Comparison of ENCODE assay signal across 1 cellular context in the genomic region with DNA sequence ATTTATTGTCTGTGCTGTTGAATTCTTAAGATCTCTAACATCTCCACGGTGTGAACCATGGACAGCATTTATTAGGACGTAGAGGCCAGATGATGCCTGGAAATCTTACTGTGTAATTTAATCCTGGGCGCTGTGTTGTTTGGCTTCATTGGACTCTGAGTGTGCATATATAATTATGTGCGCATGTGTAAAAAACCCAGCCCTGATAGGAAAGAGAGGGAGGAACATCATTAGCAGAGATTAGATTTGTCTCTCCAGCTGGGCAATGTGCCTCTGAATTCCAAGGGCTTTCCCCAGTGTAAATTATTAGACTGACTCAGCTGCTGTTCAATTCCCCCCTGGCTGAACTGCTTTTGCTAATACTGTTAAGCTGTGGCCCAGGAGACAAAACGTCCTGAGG.
A peak's percentile ranks its signal among the peaks of the same experiment; 100 is the strongest.
TF ChIP-seq lines count a peak whose summit lies in the region.

No MANE protein-coding gene starts in this region.

TF ChIP-seq in HEK293, 187 proteins besides CTCF, POLR2A, EP300 and RAD21 (continued from another document):
- TF ChIP-seq, protein P1, sequence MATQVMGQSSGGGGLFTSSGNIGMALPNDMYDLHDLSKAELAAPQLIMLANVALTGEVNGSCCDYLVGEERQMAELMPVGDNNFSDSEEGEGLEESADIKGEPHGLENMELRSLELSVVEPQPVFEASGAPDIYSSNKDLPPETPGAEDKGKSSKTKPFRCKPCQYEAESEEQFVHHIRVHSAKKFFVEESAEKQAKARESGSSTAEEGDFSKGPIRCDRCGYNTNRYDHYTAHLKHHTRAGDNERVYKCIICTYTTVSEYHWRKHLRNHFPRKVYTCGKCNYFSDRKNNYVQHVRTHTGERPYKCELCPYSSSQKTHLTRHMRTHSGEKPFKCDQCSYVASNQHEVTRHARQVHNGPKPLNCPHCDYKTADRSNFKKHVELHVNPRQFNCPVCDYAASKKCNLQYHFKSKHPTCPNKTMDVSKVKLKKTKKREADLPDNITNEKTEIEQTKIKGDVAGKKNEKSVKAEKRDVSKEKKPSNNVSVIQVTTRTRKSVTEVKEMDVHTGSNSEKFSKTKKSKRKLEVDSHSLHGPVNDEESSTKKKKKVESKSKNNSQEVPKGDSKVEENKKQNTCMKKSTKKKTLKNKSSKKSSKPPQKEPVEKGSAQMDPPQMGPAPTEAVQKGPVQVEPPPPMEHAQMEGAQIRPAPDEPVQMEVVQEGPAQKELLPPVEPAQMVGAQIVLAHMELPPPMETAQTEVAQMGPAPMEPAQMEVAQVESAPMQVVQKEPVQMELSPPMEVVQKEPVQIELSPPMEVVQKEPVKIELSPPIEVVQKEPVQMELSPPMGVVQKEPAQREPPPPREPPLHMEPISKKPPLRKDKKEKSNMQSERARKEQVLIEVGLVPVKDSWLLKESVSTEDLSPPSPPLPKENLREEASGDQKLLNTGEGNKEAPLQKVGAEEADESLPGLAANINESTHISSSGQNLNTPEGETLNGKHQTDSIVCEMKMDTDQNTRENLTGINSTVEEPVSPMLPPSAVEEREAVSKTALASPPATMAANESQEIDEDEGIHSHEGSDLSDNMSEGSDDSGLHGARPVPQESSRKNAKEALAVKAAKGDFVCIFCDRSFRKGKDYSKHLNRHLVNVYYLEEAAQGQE (tag by site-specific recombination; IDR thresholded peaks at IDR 0.05) = peak; percentile 86
- TF ChIP-seq ZNF335 (tag by site-specific recombination; conservative IDR thresholded peaks at IDR 0.05) (0 out of 2 replicates have a peak, but pooled peaks have one; percentile 9), ZNF266 (tag by site-specific recombination; IDR thresholded peaks at IDR 0.05; ENCODE audit: low read depth) (no peak), IKZF3 (tag by site-specific recombination; IDR thresholded peaks at IDR 0.05) (peak; percentile 45; the same call in 1 of the 2 replicates), ZNF239 (tag by site-specific recombination; IDR thresholded peaks at IDR 0.05) (no peak), ZNF596 (tag by site-specific recombination; IDR thresholded peaks at IDR 0.05) (peak; percentile 51; the same call in 1 of the 2 replicates), PRDM6 (tag by site-specific recombination; IDR thresholded peaks at IDR 0.05) (peak; percentile 42), WT1 (tag by site-specific recombination; IDR thresholded peaks at IDR 0.05) (peak; percentile 79), PRDM1 (tag by site-specific recombination; IDR thresholded peaks at IDR 0.05) (peak; percentile 60; the same call in 1 of the 2 replicates), ZNF677 (tag by site-specific recombination; IDR thresholded peaks at IDR 0.05) (no peak), OSR2 (tag by site-specific recombination; IDR thresholded peaks at IDR 0.05) (peak; percentile 44; the same call in 1 of the 2 replicates)
- TF ChIP-seq, protein P2, sequence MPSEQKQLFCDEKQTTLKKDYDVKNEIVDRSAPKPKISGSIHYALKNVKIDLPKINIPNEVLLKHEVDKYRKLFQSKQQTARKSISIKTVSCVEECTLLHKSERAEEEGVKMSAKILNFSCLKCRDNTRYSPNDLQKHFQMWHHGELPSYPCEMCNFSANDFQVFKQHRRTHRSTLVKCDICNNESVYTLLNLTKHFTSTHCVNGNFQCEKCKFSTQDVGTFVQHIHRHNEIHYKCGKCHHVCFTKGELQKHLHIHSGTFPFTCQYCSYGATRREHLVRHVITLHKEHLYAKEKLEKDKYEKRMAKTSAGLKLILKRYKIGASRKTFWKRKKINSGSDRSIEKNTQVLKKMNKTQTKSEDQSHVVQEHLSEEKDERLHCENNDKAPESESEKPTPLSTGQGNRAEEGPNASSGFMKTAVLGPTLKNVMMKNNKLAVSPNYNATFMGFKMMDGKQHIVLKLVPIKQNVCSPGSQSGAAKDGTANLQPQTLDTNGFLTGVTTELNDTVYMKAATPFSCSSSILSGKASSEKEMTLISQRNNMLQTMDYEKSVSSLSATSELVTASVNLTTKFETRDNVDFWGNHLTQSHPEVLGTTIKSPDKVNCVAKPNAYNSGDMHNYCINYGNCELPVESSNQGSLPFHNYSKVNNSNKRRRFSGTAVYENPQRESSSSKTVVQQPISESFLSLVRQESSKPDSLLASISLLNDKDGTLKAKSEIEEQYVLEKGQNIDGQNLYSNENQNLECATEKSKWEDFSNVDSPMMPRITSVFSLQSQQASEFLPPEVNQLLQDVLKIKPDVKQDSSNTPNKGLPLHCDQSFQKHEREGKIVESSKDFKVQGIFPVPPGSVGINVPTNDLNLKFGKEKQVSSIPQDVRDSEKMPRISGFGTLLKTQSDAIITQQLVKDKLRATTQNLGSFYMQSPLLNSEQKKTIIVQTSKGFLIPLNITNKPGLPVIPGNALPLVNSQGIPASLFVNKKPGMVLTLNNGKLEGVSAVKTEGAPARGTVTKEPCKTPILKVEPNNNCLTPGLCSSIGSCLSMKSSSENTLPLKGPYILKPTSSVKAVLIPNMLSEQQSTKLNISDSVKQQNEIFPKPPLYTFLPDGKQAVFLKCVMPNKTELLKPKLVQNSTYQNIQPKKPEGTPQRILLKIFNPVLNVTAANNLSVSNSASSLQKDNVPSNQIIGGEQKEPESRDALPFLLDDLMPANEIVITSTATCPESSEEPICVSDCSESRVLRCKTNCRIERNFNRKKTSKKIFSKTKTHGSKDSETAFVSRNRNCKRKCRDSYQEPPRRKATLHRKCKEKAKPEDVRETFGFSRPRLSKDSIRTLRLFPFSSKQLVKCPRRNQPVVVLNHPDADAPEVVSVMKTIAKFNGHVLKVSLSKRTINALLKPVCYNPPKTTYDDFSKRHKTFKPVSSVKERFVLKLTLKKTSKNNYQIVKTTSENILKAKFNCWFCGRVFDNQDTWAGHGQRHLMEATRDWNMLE (tag by site-specific recombination; conservative IDR thresholded peaks at IDR 0.05; ENCODE audit: low read depth) = no peak
- TF ChIP-seq, protein P3, sequence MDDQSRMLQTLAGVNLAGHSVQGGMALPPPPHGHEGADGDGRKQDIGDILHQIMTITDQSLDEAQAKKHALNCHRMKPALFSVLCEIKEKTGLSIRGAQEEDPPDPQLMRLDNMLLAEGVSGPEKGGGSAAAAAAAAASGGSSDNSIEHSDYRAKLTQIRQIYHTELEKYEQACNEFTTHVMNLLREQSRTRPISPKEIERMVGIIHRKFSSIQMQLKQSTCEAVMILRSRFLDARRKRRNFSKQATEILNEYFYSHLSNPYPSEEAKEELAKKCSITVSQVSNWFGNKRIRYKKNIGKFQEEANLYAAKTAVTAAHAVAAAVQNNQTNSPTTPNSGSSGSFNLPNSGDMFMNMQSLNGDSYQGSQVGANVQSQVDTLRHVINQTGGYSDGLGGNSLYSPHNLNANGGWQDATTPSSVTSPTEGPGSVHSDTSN (CRISPR knock-in tag; IDR thresholded peaks at IDR 0.05) = no peak
- TF ChIP-seq, protein P4, sequence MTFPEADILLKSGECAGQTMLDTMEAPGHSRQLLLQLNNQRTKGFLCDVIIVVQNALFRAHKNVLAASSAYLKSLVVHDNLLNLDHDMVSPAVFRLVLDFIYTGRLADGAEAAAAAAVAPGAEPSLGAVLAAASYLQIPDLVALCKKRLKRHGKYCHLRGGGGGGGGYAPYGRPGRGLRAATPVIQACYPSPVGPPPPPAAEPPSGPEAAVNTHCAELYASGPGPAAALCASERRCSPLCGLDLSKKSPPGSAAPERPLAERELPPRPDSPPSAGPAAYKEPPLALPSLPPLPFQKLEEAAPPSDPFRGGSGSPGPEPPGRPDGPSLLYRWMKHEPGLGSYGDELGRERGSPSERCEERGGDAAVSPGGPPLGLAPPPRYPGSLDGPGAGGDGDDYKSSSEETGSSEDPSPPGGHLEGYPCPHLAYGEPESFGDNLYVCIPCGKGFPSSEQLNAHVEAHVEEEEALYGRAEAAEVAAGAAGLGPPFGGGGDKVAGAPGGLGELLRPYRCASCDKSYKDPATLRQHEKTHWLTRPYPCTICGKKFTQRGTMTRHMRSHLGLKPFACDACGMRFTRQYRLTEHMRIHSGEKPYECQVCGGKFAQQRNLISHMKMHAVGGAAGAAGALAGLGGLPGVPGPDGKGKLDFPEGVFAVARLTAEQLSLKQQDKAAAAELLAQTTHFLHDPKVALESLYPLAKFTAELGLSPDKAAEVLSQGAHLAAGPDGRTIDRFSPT (tag by site-specific recombination; IDR thresholded peaks at IDR 0.05) = no peak
- TF ChIP-seq, protein P5, sequence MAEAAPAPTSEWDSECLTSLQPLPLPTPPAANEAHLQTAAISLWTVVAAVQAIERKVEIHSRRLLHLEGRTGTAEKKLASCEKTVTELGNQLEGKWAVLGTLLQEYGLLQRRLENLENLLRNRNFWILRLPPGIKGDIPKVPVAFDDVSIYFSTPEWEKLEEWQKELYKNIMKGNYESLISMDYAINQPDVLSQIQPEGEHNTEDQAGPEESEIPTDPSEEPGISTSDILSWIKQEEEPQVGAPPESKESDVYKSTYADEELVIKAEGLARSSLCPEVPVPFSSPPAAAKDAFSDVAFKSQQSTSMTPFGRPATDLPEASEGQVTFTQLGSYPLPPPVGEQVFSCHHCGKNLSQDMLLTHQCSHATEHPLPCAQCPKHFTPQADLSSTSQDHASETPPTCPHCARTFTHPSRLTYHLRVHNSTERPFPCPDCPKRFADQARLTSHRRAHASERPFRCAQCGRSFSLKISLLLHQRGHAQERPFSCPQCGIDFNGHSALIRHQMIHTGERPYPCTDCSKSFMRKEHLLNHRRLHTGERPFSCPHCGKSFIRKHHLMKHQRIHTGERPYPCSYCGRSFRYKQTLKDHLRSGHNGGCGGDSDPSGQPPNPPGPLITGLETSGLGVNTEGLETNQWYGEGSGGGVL (tag by site-specific recombination; IDR thresholded peaks at IDR 0.05) = no peak
